ENCODE assay signal across 24 cellular contexts in the genomic region with DNA sequence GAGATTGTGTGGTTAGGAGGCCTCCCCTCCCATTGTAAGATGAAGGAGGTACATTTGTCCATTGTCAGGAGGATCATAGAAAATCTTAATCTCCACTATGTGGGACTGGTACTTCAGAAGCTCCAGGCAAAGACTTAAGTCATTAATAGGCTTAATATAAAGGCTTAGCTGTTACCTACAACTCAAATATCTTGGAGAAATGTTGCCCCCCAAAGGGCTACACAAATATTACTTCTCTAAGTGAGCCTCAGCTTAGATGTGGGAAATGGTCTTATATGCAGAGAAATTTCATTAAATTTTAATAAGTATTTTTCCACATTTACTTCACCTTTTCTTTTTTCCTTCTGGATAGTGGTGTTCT. TPM values are rescaled to one million over a fixed set of nuclear protein-coding genes. Genes with fewer than 3 reads are reported as not detected.
DNase-seq lines count a peak whose midpoint lies in the region; ATAC-seq and TF ChIP-seq lines count a peak whose summit lies in the region.
"Had no signal": no experiment of that assay in that cellular context is flagged by ENCODE, and none has a peak within 500 bp of the region (broad histone marks: within the 10 kb centered on the region; RNA-seq: fewer than 3 reads in every experiment).

No MANE protein-coding gene starts in this region.

- H3K9me3 Mint-ChIP-seq in dendritic cell treated with granulocyte-macrophage colony-stimulating factor and Interleukin-4, amounts not matched to agents 40 ng/mL and 50 ng/mL, for 4 days: peaks cover 19% of the 10 kb centered on the region
- H3K9me3 Mint-ChIP-seq in activated T-helper 2 cell treated with anti-CD3 and anti-CD28 coated beads, Interferon-gamma antibody, Interleukin-2, Interleukin-4, amounts not matched to agents 10 μg/mL and 5 μg/mL and 100 μg/mL, durations not matched to agents 14 hours and 24 hours and 36 hours: no peaks in the 10 kb centered on the region
- H3K9me3 Mint-ChIP-seq: activated CD4-positive, alpha-beta memory T cell treated with anti-CD3 and anti-CD28 coated beads, Interleukin-2, amount 10 ng/mL, durations not matched to agents 7 days and 5 days had no signal

- peak; percentile 58 for DNase-seq in HT-29 (ENCODE audit: low spot score)
- DNase-seq in osteoblast (ENCODE audit: insufficient read length, low spot score, missing footprints): no peak
- DNase-seq in body of pancreas: no peak
- DNase-seq in activated T-helper 2 cell treated with anti-CD3 and anti-CD28 coated beads, Interferon-gamma antibody, Interleukin-2, Interleukin-4, amounts not matched to agents 10 μg/mL and 5 μg/mL and 100 μg/mL, durations not matched to agents 14 hours and 24 hours and 36 hours (ENCODE audit: low spot score): no peak
- DNase-seq: activated CD4-positive, alpha-beta memory T cell treated with anti-CD3 and anti-CD28 coated beads, Interleukin-2, amount 10 ng/mL, durations not matched to agents 7 days and 5 days; activated naive CD4-positive, alpha-beta T cell; activated T-cell treated with anti-CD3 and anti-CD28 coated beads for 4 hours; naive thymus-derived CD4-positive, alpha-beta T cell; NCI-H1694; NCI-H774; stimulated activated CD4-positive, alpha-beta T cell treated with anti-CD3 and anti-CD28 coated beads, Interleukin-4, amount 100 ng/mL, for 1 hour had no signal

- no peak overlapping the region for H2AFZ ChIP-seq in OCI-LY1 (ENCODE audit: low read length)
- H2AFZ ChIP-seq in osteoblast (ENCODE audit: low read length): peak overlapping the region; percentile 52

- peaks cover 5% of the 10 kb centered on the region for H3K36me3 Mint-ChIP-seq in dendritic cell treated with granulocyte-macrophage colony-stimulating factor and Interleukin-4, amounts not matched to agents 40 ng/mL and 50 ng/mL, for 4 days (ENCODE audit: low read depth)
- no peaks in the 10 kb centered on the region for H3K36me3 Mint-ChIP-seq in activated T-helper 2 cell treated with anti-CD3 and anti-CD28 coated beads, Interferon-gamma antibody, Interleukin-2, Interleukin-4, amounts not matched to agents 10 μg/mL and 5 μg/mL and 100 μg/mL, durations not matched to agents 14 hours and 24 hours and 36 hours (ENCODE audit: low read depth)

- no peak for TF ChIP-seq POLR2A in body of pancreas (IDR thresholded peaks at IDR 0.05)

- H3K4me3 ChIP-seq in OCI-LY1 (ENCODE audit: low read depth, low read length, poor library complexity, severe bottlenecking): no peak overlapping the region
- H3K4me3 ChIP-seq in osteoblast (ENCODE audit: insufficient read depth, low read length): no peak overlapping the region
- no peak overlapping the region for H3K4me3 ChIP-seq in body of pancreas
- H3K4me3 ChIP-seq: gastroesophageal sphincter had no signal

- H3K27ac ChIP-seq in OCI-LY1 (ENCODE audit: low read depth, low read length, poor library complexity, severe bottlenecking) (no peak overlapping the region), osteoblast (ENCODE audit: low read depth, low read length) (no peak overlapping the region), body of pancreas (no peak overlapping the region)
- H3K27ac ChIP-seq: gastroesophageal sphincter had no signal

- intact Hi-C loops in dendritic cell treated with granulocyte-macrophage colony-stimulating factor and Interleukin-4, amounts not matched to agents 40 ng/mL and 50 ng/mL, for 4 days (cut with micrococcal nuclease): no loop called here
- intact Hi-C loops in body of pancreas (cut with DNase I): no loop called here
- intact Hi-C loops in activated T-helper 2 cell treated with anti-CD3 and anti-CD28 coated beads, Interferon-gamma antibody, Interleukin-2, Interleukin-4, amounts not matched to agents 10 μg/mL and 5 μg/mL and 100 μg/mL, durations not matched to agents 14 hours and 24 hours and 36 hours (cut with micrococcal nuclease): no loop called here

- peak overlapping the region; percentile 3 for H3K27ac Mint-ChIP-seq in dendritic cell treated with granulocyte-macrophage colony-stimulating factor and Interleukin-4, amounts not matched to agents 40 ng/mL and 50 ng/mL, for 4 days
- no peak overlapping the region for H3K27ac Mint-ChIP-seq in activated T-helper 2 cell treated with anti-CD3 and anti-CD28 coated beads, Interferon-gamma antibody, Interleukin-2, Interleukin-4, amounts not matched to agents 10 μg/mL and 5 μg/mL and 100 μg/mL, durations not matched to agents 14 hours and 24 hours and 36 hours
- H3K27ac Mint-ChIP-seq: activated CD4-positive, alpha-beta memory T cell treated with anti-CD3 and anti-CD28 coated beads, Interleukin-2, amount 10 ng/mL, durations not matched to agents 7 days and 5 days; naive thymus-derived CD4-positive, alpha-beta T cell had no signal

- H3K4me2 ChIP-seq in OCI-LY1 (ENCODE audit: low read length): no peak overlapping the region
- no peak overlapping the region for H3K4me2 ChIP-seq in osteoblast (ENCODE audit: insufficient read depth, low read length)

- H3K9me2 ChIP-seq in OCI-LY1 (ENCODE audit: low read depth, low read length): no peaks in the 10 kb centered on the region

- H3K9ac ChIP-seq in OCI-LY1 (ENCODE audit: low read length): no peak overlapping the region

- H4K20me1 ChIP-seq in OCI-LY1 (ENCODE audit: insufficient read depth, low read length) (no peaks in the 10 kb centered on the region), osteoblast (ENCODE audit: insufficient read depth, low read length) (no peaks in the 10 kb centered on the region)

- peaks cover 16% of the 10 kb centered on the region for H3K4me1 Mint-ChIP-seq in dendritic cell treated with granulocyte-macrophage colony-stimulating factor and Interleukin-4, amounts not matched to agents 40 ng/mL and 50 ng/mL, for 4 days (ENCODE audit: low read depth)
- peaks cover 4% of the 10 kb centered on the region for H3K4me1 Mint-ChIP-seq in activated T-helper 2 cell treated with anti-CD3 and anti-CD28 coated beads, Interferon-gamma antibody, Interleukin-2, Interleukin-4, amounts not matched to agents 10 μg/mL and 5 μg/mL and 100 μg/mL, durations not matched to agents 14 hours and 24 hours and 36 hours (ENCODE audit: low read depth)
- H3K4me1 Mint-ChIP-seq: activated CD4-positive, alpha-beta memory T cell treated with anti-CD3 and anti-CD28 coated beads, Interleukin-2, amount 10 ng/mL, durations not matched to agents 7 days and 5 days; naive thymus-derived CD4-positive, alpha-beta T cell had no signal

- H3K36me3 ChIP-seq in OCI-LY1 (ENCODE audit: insufficient read depth, low read length): no peaks in the 10 kb centered on the region
- no peaks in the 10 kb centered on the region for H3K36me3 ChIP-seq in osteoblast (ENCODE audit: insufficient read depth, low read length)
- H3K36me3 ChIP-seq in body of pancreas (replicated peaks in 1 of 2; ENCODE audit: insufficient read depth in 1 of 2, low read depth in 2 of 2): no peaks in the 10 kb centered on the region
- H3K36me3 ChIP-seq: gastroesophageal sphincter had no signal

- no peaks in the 10 kb centered on the region for H3K4me1 ChIP-seq in OCI-LY1 (ENCODE audit: insufficient read depth, low read length, severe bottlenecking)
- no peaks in the 10 kb centered on the region for H3K4me1 ChIP-seq in osteoblast (ENCODE audit: insufficient read depth, low read length)
- H3K4me1 ChIP-seq in body of pancreas: no peaks in the 10 kb centered on the region
- H3K4me1 ChIP-seq: gastroesophageal sphincter had no signal

- H3K79me2 ChIP-seq in OCI-LY1 (ENCODE audit: insufficient read depth, low read length): no peaks in the 10 kb centered on the region
- no peaks in the 10 kb centered on the region for H3K79me2 ChIP-seq in osteoblast (ENCODE audit: insufficient read depth, low read length)

- H3K9me3 ChIP-seq in OCI-LY1 (ENCODE audit: low read length) (no peaks in the 10 kb centered on the region), osteoblast (ENCODE audit: low read depth, low read length) (no peaks in the 10 kb centered on the region), body of pancreas (no peaks in the 10 kb centered on the region)
- H3K9me3 ChIP-seq: gastroesophageal sphincter had no signal

- no peaks in the 10 kb centered on the region; the same call in 1 of the 2 replicates for H3K27me3 ChIP-seq in OCI-LY1 (ENCODE audit: insufficient read depth, low read length)
- H3K27me3 ChIP-seq in osteoblast (ENCODE audit: insufficient read depth, low read length): no peaks in the 10 kb centered on the region
- H3K27me3 ChIP-seq in body of pancreas: no peaks in the 10 kb centered on the region
- H3K27me3 ChIP-seq: gastroesophageal sphincter had no signal

- ATAC-seq in body of pancreas: no peak
- no peak for ATAC-seq in HG03378 (IDR thresholded peaks at IDR 0.05; ENCODE audit: unreplicated experiment)
- no peak for ATAC-seq in GM19328 (IDR thresholded peaks at IDR 0.05; ENCODE audit: unreplicated experiment)
- ATAC-seq: gastroesophageal sphincter; naive thymus-derived CD4-positive, alpha-beta T cell had no signal

- TF ChIP-seq CTCF in OCI-LY1 (IDR thresholded peaks at IDR 0.05; ENCODE audit: low read length): peak; percentile 30; the same call in 1 of the 2 replicates
- no peak for TF ChIP-seq CTCF in osteoblast (IDR thresholded peaks at IDR 0.05; ENCODE audit: extremely low read depth, low read depth, low read length)
- TF ChIP-seq CTCF in body of pancreas (IDR thresholded peaks at IDR 0.05): no peak

- no peaks in the 10 kb centered on the region for H3K27me3 Mint-ChIP-seq in dendritic cell treated with granulocyte-macrophage colony-stimulating factor and Interleukin-4, amounts not matched to agents 40 ng/mL and 50 ng/mL, for 4 days
- no peaks in the 10 kb centered on the region for H3K27me3 Mint-ChIP-seq in activated T-helper 2 cell treated with anti-CD3 and anti-CD28 coated beads, Interferon-gamma antibody, Interleukin-2, Interleukin-4, amounts not matched to agents 10 μg/mL and 5 μg/mL and 100 μg/mL, durations not matched to agents 14 hours and 24 hours and 36 hours (ENCODE audit: low read depth)
- H3K27me3 Mint-ChIP-seq: activated CD4-positive, alpha-beta memory T cell treated with anti-CD3 and anti-CD28 coated beads, Interleukin-2, amount 10 ng/mL, durations not matched to agents 7 days and 5 days; naive thymus-derived CD4-positive, alpha-beta T cell had no signal

- H3K4me3 Mint-ChIP-seq in dendritic cell treated with granulocyte-macrophage colony-stimulating factor and Interleukin-4, amounts not matched to agents 40 ng/mL and 50 ng/mL, for 4 days: no peak overlapping the region
- H3K4me3 Mint-ChIP-seq in activated T-helper 2 cell treated with anti-CD3 and anti-CD28 coated beads, Interferon-gamma antibody, Interleukin-2, Interleukin-4, amounts not matched to agents 10 μg/mL and 5 μg/mL and 100 μg/mL, durations not matched to agents 14 hours and 24 hours and 36 hours (ENCODE audit: low read depth): no peak overlapping the region
- H3K4me3 Mint-ChIP-seq: activated CD4-positive, alpha-beta memory T cell treated with anti-CD3 and anti-CD28 coated beads, Interleukin-2, amount 10 ng/mL, durations not matched to agents 7 days and 5 days; naive thymus-derived CD4-positive, alpha-beta T cell had no signal

- H3F3A ChIP-seq in OCI-LY1 (ENCODE audit: insufficient read depth, low read length): no peaks in the 10 kb centered on the region

RNA-seq across cellular contexts. Expression of gene TAS2R41, which starts 27.2 kb away (rescaled TPM):
- total RNA-seq in HT-29 (2014; rRNA removed; shearing (Covaris generic)): not detected in 2 replicates
- not detected in 2 replicates for total RNA-seq in osteoblast
- total RNA-seq in body of pancreas: not detected
- not detected in 2 replicates for total RNA-seq in activated T-helper 2 cell treated with anti-CD3 and anti-CD28 coated beads, Interferon-gamma antibody, Interleukin-2, Interleukin-4, amounts not matched to agents 10 μg/mL and 5 μg/mL and 100 μg/mL, durations not matched to agents 14 hours and 24 hours and 36 hours
- total RNA-seq: activated CD4-positive, alpha-beta memory T cell treated with anti-CD3 and anti-CD28 coated beads, Interleukin-2, amount 10 ng/mL, durations not matched to agents 7 days and 5 days; bronchial epithelial cell; dermis microvascular lymphatic vessel endothelial cell; gastroesophageal sphincter; kidney epithelial cell; M059J; osteocyte; RPMI7951; skeletal muscle tissue; urinary bladder had no signal
